ENCODE assay signal across 8 cellular contexts in genomic region chr2:113240150-113240914, GRCh38. TPM values are rescaled to one million over a fixed set of nuclear protein-coding genes. Genes with fewer than 3 reads are reported as not detected.
DNase-seq lines count a peak whose midpoint lies in the region; ATAC-seq and TF ChIP-seq lines count a peak whose summit lies in the region.

No MANE protein-coding gene starts in this region.

- DNase-seq in AG08395 (ENCODE audit: low spot score) (peak; percentile 95), HT-29 (ENCODE audit: low spot score) (peak; percentile 84), glomerular endothelial cell (ENCODE audit: extremely low read depth, low read depth, low spot score) (peak; percentile 51), sigmoid colon (peak; percentile 91), NOMO-1 (lab: John Stamatoyannopoulos, UW; ENCODE audit: unreplicated experiment in 2 of 2) (no peak)
- DNase-seq in CD8-positive, alpha-beta T cell, result no peak

- peak in 2 of 4 donors; percentile 32 to 61 for TF ChIP-seq EP300 in sigmoid colon (IDR thresholded peaks at IDR 0.05)

- POLR2A ChIA-PET in CD8-positive, alpha-beta T cell (lab: Charles Lee), result interaction anchor here (1.4 kb wide), 1 partner anchor 9 kb away, joined by 4 read pairs; no protein-coding TSS in a partner anchor

- peaks cover 0 to 28% (median 24%) of the 10 kb centered on the region in 4 donors for H3K4me1 ChIP-seq in sigmoid colon
- H3K4me1 ChIP-seq in CD8-positive, alpha-beta T cell (ENCODE audit: insufficient read depth, low read length), result no peaks in the 10 kb centered on the region

- H3K27me3 ChIP-seq in sigmoid colon, result no peaks in the 10 kb centered on the region
- no peaks in the 10 kb centered on the region for H3K27me3 ChIP-seq in CD8-positive, alpha-beta T cell (ENCODE audit: insufficient read depth, low read length)

- peaks cover 6% of the 10 kb centered on the region for H3K36me3 Mint-ChIP-seq in CD8-positive, alpha-beta T cell

- H3K36me3 ChIP-seq in sigmoid colon, result no peaks in the 10 kb centered on the region
- no peaks in the 10 kb centered on the region for H3K36me3 ChIP-seq in CD8-positive, alpha-beta T cell (ENCODE audit: insufficient read depth, low read length)

- peak overlapping the region; percentile 30 to 82 (median 64) for H3K27ac ChIP-seq in sigmoid colon
- no peak overlapping the region for H3K27ac ChIP-seq in CD8-positive, alpha-beta T cell (ENCODE audit: low read depth, low read length)

- TF ChIP-seq CTCF in WI38 (IDR thresholded peaks at IDR 0.05; ENCODE audit: low read depth, low read length), result no peak
- no peak for TF ChIP-seq CTCF in sigmoid colon (IDR thresholded peaks at IDR 0.05)
- TF ChIP-seq CTCF in CD8-positive, alpha-beta T cell (IDR thresholded peaks at IDR 0.05), result no peak

- no peak overlapping the region for H3K4me3 Mint-ChIP-seq in CD8-positive, alpha-beta T cell

- CTCF ChIA-PET in CD8-positive, alpha-beta T cell (lab: Charles Lee), result interaction anchor here (1.1 to 4.3 kb wide), 6 partner anchors 9 to 150 kb away, joined by 3 to 18 read pairs (median 4); no protein-coding TSS in a partner anchor

- intact Hi-C loops in sigmoid colon (cut with DNase I), result no loop called here
- intact Hi-C loops in CD8-positive, alpha-beta T cell (cut with DNase I, micrococcal nuclease), result no loop called here

- WGBS in sigmoid colon, 2 donors, result 29 to 37% methylated on average over 15 of the region's 15 CpGs

- no peak for ATAC-seq in CD8-positive, alpha-beta T cell
- no peak for ATAC-seq in GM21528 (IDR thresholded peaks at IDR 0.05; ENCODE audit: low FRiP score, unreplicated experiment)

- no peaks in the 10 kb centered on the region for H3K9me3 ChIP-seq in sigmoid colon
- no peaks in the 10 kb centered on the region for H3K9me3 ChIP-seq in CD8-positive, alpha-beta T cell (ENCODE audit: low read length)

- H3K27ac Mint-ChIP-seq in CD8-positive, alpha-beta T cell, result no peak overlapping the region

- no peaks in the 10 kb centered on the region for H3K27me3 Mint-ChIP-seq in CD8-positive, alpha-beta T cell (ENCODE audit: low read depth)

- peak overlapping the region; percentile 35 for H3K4me3 ChIP-seq in WI38 (ENCODE audit: low read depth, low read length)
- no peak overlapping the region for H3K4me3 ChIP-seq in sigmoid colon
- H3K4me3 ChIP-seq in CD8-positive, alpha-beta T cell (ENCODE audit: low read depth, low read length), result no peak overlapping the region

- H3K4me1 Mint-ChIP-seq in CD8-positive, alpha-beta T cell (ENCODE audit: low read depth), result peaks cover 12% of the 10 kb centered on the region

- H3K9me3 Mint-ChIP-seq in CD8-positive, alpha-beta T cell, result no peaks in the 10 kb centered on the region

- TF ChIP-seq POLR2A in sigmoid colon (IDR thresholded peaks at IDR 0.05), result no peak

RNA-seq across cellular contexts. Expression of gene PAX8, which starts 38.4 kb away (rescaled TPM):
- 1.5 and 3.4 TPM in 2 replicates for total RNA-seq in HT-29 (2014; rRNA removed; shearing (Covaris generic))
- total RNA-seq in glomerular endothelial cell, result 21.9 and 30.2 TPM in 2 replicates
- total RNA-seq in sigmoid colon, result under 1 TPM in 3 of 4 donors, not detected in 1; 0.41 to 0.71 (median 0.55) TPM
- polyA plus RNA-seq in sigmoid colon, result 10 to 100 TPM in 1 of 3 donors, 1 to 10 TPM in 2; 1.1 to 10.8 (median 2.5) TPM
- total RNA-seq in CD8-positive, alpha-beta T cell, result under 1 TPM; 0.08 to 0.35 TPM

Comparison
In these comparisons a context has a peak if more than half of its experiments do, and no peak if none do; other contexts are left out.
1. DNase-seq: peak in AG08395 (single experiment), HT-29 (single experiment), glomerular endothelial cell (single experiment) and sigmoid colon (single experiment); none in CD8-positive, alpha-beta T cell (0 of 7) and NOMO-1 (0 of 2).